20 cellular contexts compared by ENCODE assay signal in the genomic region with DNA sequence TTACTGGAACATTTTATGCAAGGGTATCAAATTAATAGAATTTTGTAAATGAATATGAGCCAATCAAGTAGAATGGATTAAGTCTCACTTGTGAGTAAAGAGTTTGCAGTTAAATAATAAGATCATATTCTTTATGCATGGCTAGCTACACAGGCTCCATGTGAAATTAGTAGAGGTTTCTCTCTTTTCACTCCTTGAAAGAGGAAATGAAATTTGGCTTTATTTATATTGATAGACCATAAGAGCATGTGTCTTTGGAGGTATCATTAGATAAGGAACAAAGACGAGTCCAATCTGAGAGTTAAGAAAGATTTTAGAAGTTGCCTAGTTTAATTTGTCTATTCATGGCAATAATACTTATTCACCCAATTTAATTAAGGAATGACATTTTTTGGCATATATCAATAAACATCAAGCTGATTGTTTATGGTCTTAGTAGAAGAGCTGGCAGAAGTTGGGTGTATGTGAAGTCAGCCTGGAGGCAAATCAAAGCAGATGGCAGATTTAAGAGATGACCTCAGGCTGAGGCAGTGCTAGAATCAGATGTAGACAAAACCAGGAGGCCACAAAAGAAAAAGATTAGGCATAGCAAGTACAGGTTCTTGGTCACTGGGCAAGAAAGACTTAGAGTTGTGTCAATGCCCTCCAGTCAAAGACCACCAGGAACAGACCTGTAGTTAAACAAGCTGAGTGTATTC.
"Had no signal": no experiment of that assay in that cellular context is flagged by ENCODE, and none has a peak within 500 bp of the region (broad histone marks: within the 10 kb centered on the region; RNA-seq: fewer than 3 reads in every experiment).

No MANE protein-coding gene starts in this region.

- H3K27ac ChIP-seq: brain microvascular endothelial cell, esophagus squamous epithelium, heart left ventricle, ovary, spleen, upper lobe of right lung had no signal

- H3K4me3 ChIP-seq: esophagus squamous epithelium, heart left ventricle, ovary, spleen, upper lobe of right lung had no signal

- H3K36me3 ChIP-seq: brain microvascular endothelial cell, esophagus squamous epithelium, heart left ventricle, ovary, spleen, upper lobe of right lung had no signal

- H3K9me3 ChIP-seq: esophagus squamous epithelium, ovary, upper lobe of right lung had no signal

- H3K27me3 ChIP-seq: brain microvascular endothelial cell, esophagus squamous epithelium, heart left ventricle, ovary, spleen, upper lobe of right lung had no signal

- ATAC-seq: activated CD8-positive, alpha-beta T cell treated with anti-CD3 and anti-CD28 coated beads, Interleukin-2, amount 10 ng/mL, durations not matched to agents 7 days and 5 days; heart left ventricle; left lobe of liver; sciatic nerve; stimulated activated naive CD8-positive, alpha-beta T cell treated with anti-CD3 and anti-CD28 coated beads, Interleukin-15, amount 100 ng/mL, for 72 hours; upper lobe of right lung had no signal

- H3K4me1 ChIP-seq: esophagus squamous epithelium, heart left ventricle, spleen, upper lobe of right lung had no signal

- DNase-seq: activated CD4-positive, alpha-beta T cell treated with anti-CD3 and anti-CD28 coated beads, Interleukin-2, amount 10 ng/mL, durations not matched to agents 24 days and 14 days; activated CD4-positive, CD25-positive, alpha-beta regulatory T cell; activated CD8-positive, alpha-beta memory T cell treated with anti-CD3 and anti-CD28 coated beads, Interleukin-2, amount 50 U/mL, for 4 hours; activated CD8-positive, alpha-beta T cell treated with anti-CD3 and anti-CD28 coated beads, Interleukin-2, amount 10 ng/mL, durations not matched to agents 7 days and 5 days; activated gamma-delta T cell treated with Interleukin-2 at 50 U/mL for 16 hours; activated naive CD8-positive, alpha-beta T cell treated with anti-CD3 and anti-CD28 coated beads, Interleukin-2, amount 10 ng/mL, durations not matched to agents 7 days and 5 days; anterior cingulate cortex; brain microvascular endothelial cell; effector CD8-positive, alpha-beta T cell; esophagus squamous epithelium; foreskin melanocyte; heart left ventricle; mammary epithelial cell; naive B cell; ovary; spleen; stimulated activated naive CD8-positive, alpha-beta T cell treated with anti-CD3 and anti-CD28 coated beads, Interleukin-15, amount 100 ng/mL, for 72 hours; upper lobe of right lung had no signal
